ENCODE assay signal across 8 cellular contexts in genomic region chr4:77193511-77194236, GRCh38. TPM values are rescaled to one million over a fixed set of nuclear protein-coding genes. Genes with fewer than 3 reads are reported as not detected.
DNase-seq lines count a peak whose midpoint lies in the region; ATAC-seq, FAIRE-seq and TF ChIP-seq lines count a peak whose summit lies in the region.

No MANE protein-coding gene starts in this region.

- intact Hi-C loops in Right ventricle myocardium inferior (cut with DNase I): no loop called here

- H3K9me3 ChIP-seq in BE2C: no peaks in the 10 kb centered on the region

- no peaks in the 10 kb centered on the region for H3K9me3 Mint-ChIP-seq in activated CD4-positive, alpha-beta memory T cell treated with anti-CD3 and anti-CD28 coated beads, Interleukin-2, amount 10 ng/mL, durations not matched to agents 7 days and 5 days

- H3K4me3 Mint-ChIP-seq in activated CD4-positive, alpha-beta memory T cell treated with anti-CD3 and anti-CD28 coated beads, Interleukin-2, amount 10 ng/mL, durations not matched to agents 7 days and 5 days: peak overlapping the region; percentile 77

- H3K4me3 ChIP-seq in BE2C (ENCODE audit: low read depth, low read length): no peak overlapping the region

- no peaks in the 10 kb centered on the region for H3K36me3 Mint-ChIP-seq in activated CD4-positive, alpha-beta memory T cell treated with anti-CD3 and anti-CD28 coated beads, Interleukin-2, amount 10 ng/mL, durations not matched to agents 7 days and 5 days (ENCODE audit: low read depth)

- no peaks in the 10 kb centered on the region for H3K36me3 ChIP-seq in BE2C

- CTCF ChIA-PET in activated CD4-positive, alpha-beta memory T cell treated with anti-CD3 and anti-CD28 coated beads, Interleukin-2, amount 10 ng/mL, durations not matched to agents 7 days and 5 days (lab: Charles Lee): interaction anchor here (0.5 to 4.2 kb wide), 9 partner anchors 9 to 1473 kb away, joined by 3 to 35 read pairs (median 3); no protein-coding TSS in a partner anchor

- no peaks in the 10 kb centered on the region for H3K4me1 ChIP-seq in BE2C

- DNase-seq in BE2C (peak; percentile 14), Right ventricle myocardium inferior (ENCODE audit: missing footprints) (peak; percentile 89), NCI-H1105 treated with DMSO at 0.1 percent for 48 hours (lab: John Stamatoyannopoulos, UW) (no peak), HTR-8/SVneo (ENCODE audit: insufficient read length, low spot score) (no peak)
- peak; percentile 73 for DNase-seq in activated CD4-positive, alpha-beta memory T cell treated with anti-CD3 and anti-CD28 coated beads, Interleukin-2, amount 10 ng/mL, durations not matched to agents 7 days and 5 days
- DNase-seq in stimulated activated CD4-positive, alpha-beta T cell treated with anti-CD3 and anti-CD28 coated beads, Interleukin-2, amount 100 ng/mL, for 4 hours (ENCODE audit: low read depth): peak; percentile 72

- peaks cover 7% of the 10 kb centered on the region; the same call in 1 of the 2 replicates for H3K27me3 ChIP-seq in BE2C

- POLR2A ChIA-PET in activated CD4-positive, alpha-beta memory T cell treated with anti-CD3 and anti-CD28 coated beads, Interleukin-2, amount 10 ng/mL, durations not matched to agents 7 days and 5 days (lab: Charles Lee): interaction anchor here (0.8 to 2.3 kb wide), 7 partner anchors 10 to 119 kb away, joined by 3 to 11 read pairs (median 5); partner anchors contain the start of gene CCNI

- peak overlapping the region; percentile 78 for H3K27ac Mint-ChIP-seq in activated CD4-positive, alpha-beta memory T cell treated with anti-CD3 and anti-CD28 coated beads, Interleukin-2, amount 10 ng/mL, durations not matched to agents 7 days and 5 days

- no peak for FAIRE-seq in HTR-8/SVneo (lab: Jason Lieb, UNC)

- TF ChIP-seq CTCF in BE2C (IDR thresholded peaks at IDR 0.05; ENCODE audit: low read depth, low read length): no peak

- peaks cover 19% of the 10 kb centered on the region for H3K4me1 Mint-ChIP-seq in activated CD4-positive, alpha-beta memory T cell treated with anti-CD3 and anti-CD28 coated beads, Interleukin-2, amount 10 ng/mL, durations not matched to agents 7 days and 5 days

- peaks cover 5% of the 10 kb centered on the region for H3K27me3 Mint-ChIP-seq in activated CD4-positive, alpha-beta memory T cell treated with anti-CD3 and anti-CD28 coated beads, Interleukin-2, amount 10 ng/mL, durations not matched to agents 7 days and 5 days

- ATAC-seq in GM19467 (IDR thresholded peaks at IDR 0.05; ENCODE audit: unreplicated experiment): peak; percentile 92
- peak; percentile 94 for ATAC-seq in HG03571 (IDR thresholded peaks at IDR 0.05; ENCODE audit: unreplicated experiment)
- ATAC-seq in Right ventricle myocardium inferior: peak; percentile 48

RNA-seq across cellular contexts. Expression of gene CCNG2, which starts 36.7 kb away (rescaled TPM):
- polyA plus RNA-seq in BE2C (2012; ENCODE audit: insufficient read depth, insufficient read length, low read depth): 1.4 TPM
- total RNA-seq in activated CD4-positive, alpha-beta memory T cell treated with anti-CD3 and anti-CD28 coated beads, Interleukin-2, amount 10 ng/mL, durations not matched to agents 7 days and 5 days: 10 to 100 TPM; 48.7 to 50.4 TPM
- 8.5 TPM for total RNA-seq in Right ventricle myocardium inferior

Comparison
In these comparisons a context has a peak if more than half of its experiments do, and no peak if none do; other contexts are left out.
1. DNase-seq: peak in BE2C (single experiment), activated CD4-positive, alpha-beta memory T cell treated with anti-CD3 and anti-CD28 coated beads, Interleukin-2, amount 10 ng/mL, durations not matched to agents 7 days and 5 days (single experiment), Right ventricle myocardium inferior (single experiment) and stimulated activated CD4-positive, alpha-beta T cell treated with anti-CD3 and anti-CD28 coated beads, Interleukin-2, amount 100 ng/mL, for 4 hours (single experiment); none in NCI-H1105 treated with DMSO at 0.1 percent for 48 hours (single experiment) and HTR-8/SVneo (single experiment).
2. Peak in every context shown above with its lines, with median percentiles within 50 percentile points of each other: ATAC-seq.